15 cellular contexts compared by ENCODE assay signal in genomic region chr1:93621246-93621645, GRCh38.
DNase-seq lines count a peak whose midpoint lies in the region; TF ChIP-seq lines count a peak whose summit lies in the region.
"Had no signal": no experiment of that assay in that cellular context is flagged by ENCODE, and none has a peak within 500 bp of the region (broad histone marks: within the 10 kb centered on the region; RNA-seq: fewer than 3 reads in every experiment).

No MANE protein-coding gene starts in this region.

- H3K4me2 ChIP-seq in PC-9: peak overlapping the region; percentile 60
- H3K4me2 ChIP-seq in OCI-LY7 (ENCODE audit: low read length): no peak overlapping the region

- CTCF ChIA-PET in MCF 10A (lab: Yijun Ruan, JAX) (interaction anchor here (0.5 to 4.7 kb wide), 9 partner anchors 8 to 762 kb away, joined by 3 to 21 read pairs (median 3); no protein-coding TSS in a partner anchor), PC-9 (lab: Charles Lee) (no interaction called here), OCI-LY7 (lab: Charles Lee; ENCODE audit: unreplicated experiment) (interaction anchor here (1.5 kb wide), 1 partner anchor 8 kb away, joined by 3 read pairs; no protein-coding TSS in a partner anchor)

- H4K20me1 ChIP-seq in PC-9 (ENCODE audit: insufficient read depth) (peaks cover 97% of the 10 kb centered on the region), OCI-LY7 (ENCODE audit: insufficient read depth, low read length) (no peaks in the 10 kb centered on the region)

- H3K36me3 ChIP-seq in breast epithelium (no peaks in the 10 kb centered on the region), PC-9 (ENCODE audit: low read depth) (peaks cover 76% of the 10 kb centered on the region), endodermal cell (ENCODE audit: control insufficient read depth, insufficient read depth, low read length) (peaks cover 37% of the 10 kb centered on the region), OCI-LY7 (ENCODE audit: insufficient read depth, low read length) (no peaks in the 10 kb centered on the region)

- H3K9me3 ChIP-seq in breast epithelium (no peaks in the 10 kb centered on the region), PC-9 (ENCODE audit: insufficient read depth, low read depth) (no peaks in the 10 kb centered on the region; the same call in 1 of the 2 replicates), endodermal cell (ENCODE audit: control insufficient read depth, low read length) (no peaks in the 10 kb centered on the region), OCI-LY7 (ENCODE audit: low read length) (no peaks in the 10 kb centered on the region)
- H3K9me3 ChIP-seq: BLaER1 treated with 17β-estradiol and CSF1 and Interleukin-3, amounts not matched to agents 10 nM and 100 nM; SJCRH30 had no signal

- DNase-seq in MCF 10A (ENCODE audit: unreplicated experiment) (no peak), breast epithelium (ENCODE audit: low spot score in 2 of 2) (no peak), PC-9 (no peak), endodermal cell (no peak), type B pancreatic cell (ENCODE audit: extremely low spot score, unreplicated experiment) (no peak), OCI-LY7 (ENCODE audit: low spot score) (no peak)
- no peak for DNase-seq in activated CD4-positive, alpha-beta T cell treated with anti-CD3 and anti-CD28 coated beads, Interleukin-2, amount 50 U/mL, for 48 hours
- no peak for DNase-seq in activated T-cell treated with anti-CD3 and anti-CD28 coated beads, Interleukin-2, amount 50 U/mL, for 48 hours
- DNase-seq: CD8-positive, alpha-beta memory T cell; NCI-H1105 treated with DMSO at 0.1 percent for 48 hours; NCI-H1694; NCI-H2081 treated with DMSO at 0.1 percent for 48 hours had no signal

- intact Hi-C loops in MCF 10A (cut with micrococcal nuclease): loop anchor here (10.0 kb wide), 1 partner anchor 316 kb away; no protein-coding TSS in a partner anchor
- intact Hi-C loops in breast epithelium (cut with DNase I; ENCODE audit: low total_unique reads): loop anchor here (10.0 kb wide), 3 partner anchors 186 to 224 kb away; no protein-coding TSS in a partner anchor
- intact Hi-C loops in PC-9 (cut with micrococcal nuclease; ENCODE audit: unreplicated experiment): no loop called here
- intact Hi-C loops in OCI-LY7 (cut with micrococcal nuclease; ENCODE audit: unreplicated experiment): no loop called here

- H3K4me3 ChIP-seq in breast epithelium: no peak overlapping the region
- no peak overlapping the region for H3K4me3 ChIP-seq in PC-9
- H3K4me3 ChIP-seq in endodermal cell (ENCODE audit: low read length): no peak overlapping the region
- H3K4me3 ChIP-seq in OCI-LY7 (ENCODE audit: low read depth, low read length, poor library complexity, severe bottlenecking): no peak overlapping the region
- H3K4me3 ChIP-seq: BLaER1 treated with 17β-estradiol and CSF1 and Interleukin-3, amounts not matched to agents 10 nM and 100 nM; SJCRH30 had no signal

- POLR2A ChIA-PET in MCF 10A (lab: Yijun Ruan, JAX): interaction anchor here (0.5 to 8.5 kb wide), 4 partner anchors 14 to 156 kb away, joined by 5 to 72 read pairs (median 6); no protein-coding TSS in a partner anchor
- POLR2A ChIA-PET in PC-9 (lab: Charles Lee; ENCODE audit: unreplicated experiment): interaction anchor here (0.5 kb wide), 1 partner anchor 180 kb away, joined by 3 read pairs; no protein-coding TSS in a partner anchor
- POLR2A ChIA-PET in OCI-LY7 (lab: Charles Lee): no interaction called here

- no peaks in the 10 kb centered on the region for H3K27me3 Mint-ChIP-seq in MCF 10A (ENCODE audit: insufficient read depth, unreplicated experiment)
- H3K27me3 Mint-ChIP-seq in endodermal cell (ENCODE audit: insufficient read depth): no peaks in the 10 kb centered on the region
- no peaks in the 10 kb centered on the region for H3K27me3 Mint-ChIP-seq in type B pancreatic cell

- WGBS in endodermal cell (ENCODE audit: insufficient coverage in 1 of 2, insufficient read length in 1 of 2), 2 experiments: 94 to 100% methylated on average over 3 to 5 of the region's 5 CpGs

- H3K9me2 ChIP-seq in PC-9 (ENCODE audit: insufficient read depth) (no peaks in the 10 kb centered on the region), OCI-LY7 (ENCODE audit: insufficient read depth, low read length) (no peaks in the 10 kb centered on the region)

- peaks cover 26% of the 10 kb centered on the region for H3K36me3 Mint-ChIP-seq in MCF 10A (ENCODE audit: insufficient read depth, unreplicated experiment)
- H3K36me3 Mint-ChIP-seq in endodermal cell (ENCODE audit: low read depth): peaks cover 13% of the 10 kb centered on the region
- peaks cover 16% of the 10 kb centered on the region for H3K36me3 Mint-ChIP-seq in type B pancreatic cell
- H3K36me3 Mint-ChIP-seq: CD8-positive, alpha-beta memory T cell had no signal

- H3K4me1 ChIP-seq in breast epithelium: peaks cover 0 to 21% of the 10 kb centered on the region in 2 donors
- H3K4me1 ChIP-seq in PC-9 (replicated peaks; ENCODE audit: insufficient read depth): peaks cover 100% of the 10 kb centered on the region
- H3K4me1 ChIP-seq in endodermal cell (ENCODE audit: control insufficient read depth, insufficient read depth, low read length): peaks cover 49% of the 10 kb centered on the region
- peaks cover 14% of the 10 kb centered on the region for H3K4me1 ChIP-seq in OCI-LY7 (ENCODE audit: insufficient read depth, low read length, poor library complexity, severe bottlenecking)

- peaks cover 69% of the 10 kb centered on the region for H3K4me1 Mint-ChIP-seq in MCF 10A (ENCODE audit: insufficient read depth, unreplicated experiment)
- peaks cover 79% of the 10 kb centered on the region for H3K4me1 Mint-ChIP-seq in endodermal cell
- H3K4me1 Mint-ChIP-seq in type B pancreatic cell (ENCODE audit: unreplicated experiment): peaks cover 61% of the 10 kb centered on the region

- no peak for TF ChIP-seq POLR2A in breast epithelium (IDR thresholded peaks at IDR 0.05)

- H3K9me3 Mint-ChIP-seq in MCF 10A (ENCODE audit: unreplicated experiment) (no peaks in the 10 kb centered on the region), endodermal cell (no peaks in the 10 kb centered on the region), type B pancreatic cell (peaks cover 6% of the 10 kb centered on the region)
- H3K9me3 Mint-ChIP-seq: CD8-positive, alpha-beta memory T cell had no signal

- BruUV-seq in MCF 10A (replicated peaks; lab: Mats Ljungman, UMichigan) (no TSS peak), PC-9 (replicated peaks; lab: Mats Ljungman, UMichigan) (no TSS peak), OCI-LY7 (replicated peaks; lab: Mats Ljungman, UMichigan) (no TSS peak)

- H3F3A ChIP-seq in PC-9 (ENCODE audit: insufficient read depth, low read depth): peaks cover 97% of the 10 kb centered on the region

- no peak overlapping the region for H3K27ac ChIP-seq in breast epithelium
- peak overlapping the region; percentile 81 for H3K27ac ChIP-seq in PC-9
- no peak overlapping the region for H3K27ac ChIP-seq in endodermal cell (ENCODE audit: low read depth, low read length)
- no peak overlapping the region for H3K27ac ChIP-seq in OCI-LY7 (ENCODE audit: low read depth, low read length, poor library complexity, severe bottlenecking)
- H3K27ac ChIP-seq: BLaER1 treated with 17β-estradiol and CSF1 and Interleukin-3, amounts not matched to agents 10 nM and 100 nM; HL-60; SJCRH30 had no signal

- H3K27ac Mint-ChIP-seq in MCF 10A (ENCODE audit: low read depth, unreplicated experiment) (peak overlapping the region; percentile 88), endodermal cell (peak overlapping the region; percentile 89), type B pancreatic cell (peak overlapping the region; percentile 84)

- TF ChIP-seq CTCF in MCF 10A (IDR thresholded peaks at IDR 0.05; ENCODE audit: unreplicated experiment): no peak
- no peak for TF ChIP-seq CTCF in breast epithelium (IDR thresholded peaks at IDR 0.05)
- TF ChIP-seq CTCF in PC-9 (conservative IDR thresholded peaks at IDR 0.05): no peak
- TF ChIP-seq CTCF in endodermal cell (conservative IDR thresholded peaks at IDR 0.05): no peak
- TF ChIP-seq CTCF in type B pancreatic cell (conservative IDR thresholded peaks at IDR 0.05): no peak
- no peak for TF ChIP-seq CTCF in OCI-LY7 (conservative IDR thresholded peaks at IDR 0.05; ENCODE audit: low read length)

- no peak overlapping the region for H2AFZ ChIP-seq in PC-9
- H2AFZ ChIP-seq in OCI-LY7 (ENCODE audit: low read length): no peak overlapping the region

- H3K27me3 ChIP-seq in breast epithelium (no peaks in the 10 kb centered on the region), PC-9 (ENCODE audit: insufficient read depth, low read depth) (no peaks in the 10 kb centered on the region), endodermal cell (ENCODE audit: control insufficient read depth, insufficient read depth, low read length, poor library complexity, severe bottlenecking) (no peaks in the 10 kb centered on the region)
- H3K27me3 ChIP-seq: BLaER1 treated with 17β-estradiol and CSF1 and Interleukin-3, amounts not matched to agents 10 nM and 100 nM; SJCRH30 had no signal

- no peak overlapping the region for H3K9ac ChIP-seq in endodermal cell (ENCODE audit: extremely low read depth, low read length, poor library complexity, severe bottlenecking)
- H3K9ac ChIP-seq: BLaER1 treated with 17β-estradiol and CSF1 and Interleukin-3, amounts not matched to agents 10 nM and 100 nM had no signal

- H3K4me3 Mint-ChIP-seq in MCF 10A (ENCODE audit: unreplicated experiment) (no peak overlapping the region), endodermal cell (no peak overlapping the region), type B pancreatic cell (peak overlapping the region; percentile 15)
- H3K4me3 Mint-ChIP-seq: CD8-positive, alpha-beta memory T cell had no signal

- H3K79me2 ChIP-seq in PC-9 (ENCODE audit: low read depth) (peaks cover 100% of the 10 kb centered on the region), OCI-LY7 (ENCODE audit: insufficient read depth, low read depth, low read length) (no peaks in the 10 kb centered on the region)

Comparison
In these comparisons a context has a peak if more than half of its experiments do, and no peak if none do; other contexts are left out.
1. intact Hi-C loops: an anchor here in MCF 10A (10.0 kb wide) and breast epithelium (10.0 kb wide); none called in PC-9 and OCI-LY7.